Comparison of ENCODE assay signal across 8 cellular contexts in the genomic region with DNA sequence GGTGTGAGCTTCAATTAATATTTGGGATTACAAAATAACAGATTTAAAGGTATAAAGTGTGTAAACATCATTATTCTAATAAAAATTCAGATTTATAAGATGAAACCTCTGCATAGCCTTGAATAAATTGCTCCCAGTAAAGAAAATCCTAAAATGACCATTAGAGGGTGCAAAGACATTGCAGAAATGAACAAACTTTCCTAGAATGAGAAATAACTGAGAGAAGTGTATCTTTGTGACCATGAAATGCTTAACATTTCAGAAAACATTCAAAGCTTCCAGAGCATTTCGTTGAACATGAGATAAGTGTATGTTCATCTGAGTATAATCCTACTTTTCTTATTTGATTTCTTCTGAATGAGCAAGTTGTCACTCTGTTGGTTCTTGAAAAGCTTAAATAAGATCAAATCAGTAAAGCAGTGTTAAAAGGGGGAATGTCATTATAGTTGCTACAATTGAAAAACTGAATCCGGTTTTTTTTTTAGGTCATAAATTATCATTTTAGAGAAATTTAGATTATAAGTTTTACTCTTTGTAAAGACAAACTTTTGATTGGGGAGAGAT. TPM values are rescaled to one million over a fixed set of nuclear protein-coding genes. Genes with fewer than 3 reads are reported as not detected.
A peak's percentile ranks its signal among the peaks of the same experiment; 100 is the strongest.
DNase-seq lines count a peak whose midpoint lies in the region; ATAC-seq and TF ChIP-seq lines count a peak whose summit lies in the region.

No MANE protein-coding gene starts in this region.

- TF ChIP-seq CTCF in CD4-positive, alpha-beta T cell (IDR thresholded peaks at IDR 0.05), result no peak

- no peaks in the 10 kb centered on the region for H3K9me3 ChIP-seq in CD4-positive, alpha-beta memory T cell (ENCODE audit: control insufficient read depth in 1 of 2, low read length in 2 of 2)
- no peaks in the 10 kb centered on the region for H3K9me3 ChIP-seq in CD4-positive, alpha-beta T cell (ENCODE audit: control insufficient read depth, low read length)

- intact Hi-C loops in CD4-positive, alpha-beta memory T cell (cut with micrococcal nuclease), result no loop called here
- intact Hi-C loops in CD4-positive, alpha-beta T cell (cut with DNase I, micrococcal nuclease), result no loop called here

- H3K27ac Mint-ChIP-seq in CD4-positive, alpha-beta memory T cell, result no peak overlapping the region
- H3K27ac Mint-ChIP-seq in CD4-positive, alpha-beta T cell, result no peak overlapping the region

- no peak overlapping the region for H3K4me3 ChIP-seq in CD4-positive, alpha-beta memory T cell (ENCODE audit: low read length in 2 of 2)

- peaks cover 0 to 1% of the 10 kb centered on the region in 2 donors for H3K27me3 Mint-ChIP-seq in CD4-positive, alpha-beta memory T cell
- no peaks in the 10 kb centered on the region for H3K27me3 Mint-ChIP-seq in CD4-positive, alpha-beta T cell

- POLR2A ChIA-PET in CD4-positive, alpha-beta memory T cell (lab: Charles Lee; ENCODE audit: partially characterized antibody), result no interaction called here
- POLR2A ChIA-PET in CD4-positive, alpha-beta T cell (lab: Charles Lee), result no interaction called here

- H3K36me3 Mint-ChIP-seq in CD4-positive, alpha-beta memory T cell, result no peaks in the 10 kb centered on the region
- H3K36me3 Mint-ChIP-seq in CD4-positive, alpha-beta T cell (ENCODE audit: low read depth), result no peaks in the 10 kb centered on the region

- in situ Hi-C loops in Caki2 (cut with HindIII; ENCODE audit: low pct_unique_long_range_greater_than_20kb, low sequenced_read_pairs), result no loop called here

- no peak overlapping the region for H3K27ac ChIP-seq in CD4-positive, alpha-beta memory T cell (ENCODE audit: low read depth, low read length)
- no peak overlapping the region for H3K27ac ChIP-seq in CD4-positive, alpha-beta T cell (ENCODE audit: low read depth, low read length)

- H3K27me3 ChIP-seq in CD4-positive, alpha-beta memory T cell (ENCODE audit: insufficient read depth, low read length), result no peaks in the 10 kb centered on the region
- H3K27me3 ChIP-seq in CD4-positive, alpha-beta T cell (ENCODE audit: control insufficient read depth, insufficient read depth, low read length), result peaks cover 1% of the 10 kb centered on the region

- H3K4me1 Mint-ChIP-seq in CD4-positive, alpha-beta memory T cell, result no peaks in the 10 kb centered on the region
- no peaks in the 10 kb centered on the region for H3K4me1 Mint-ChIP-seq in CD4-positive, alpha-beta T cell (ENCODE audit: low read depth)

- peak; percentile 87 for ATAC-seq in SK-N-SH treated with all-trans-retinoic acid at 6 μM for 48 hours
- ATAC-seq in CD4-positive, alpha-beta T cell (ENCODE audit: poor library complexity), result no peak
- ATAC-seq in GM18519 (IDR thresholded peaks at IDR 0.05; ENCODE audit: low FRiP score, unreplicated experiment), result no peak
- no peak for ATAC-seq in HG03025 (IDR thresholded peaks at IDR 0.05; ENCODE audit: low FRiP score, unreplicated experiment)

- CTCF ChIA-PET in CD4-positive, alpha-beta memory T cell (lab: Charles Lee; ENCODE audit: partially characterized antibody), result no interaction called here
- CTCF ChIA-PET in CD4-positive, alpha-beta T cell (lab: Charles Lee), result interaction anchor here (0.7 kb wide), 1 partner anchor 34 kb away, joined by 3 read pairs; no protein-coding TSS in a partner anchor

- DNase-seq in Caki2 (ENCODE audit: low read depth), result peak; percentile 24
- peak; percentile 56 for DNase-seq in M059J (ENCODE audit: low read depth)
- DNase-seq in iris pigment epithelial cell (ENCODE audit: low read depth), result peak; percentile 41
- DNase-seq in CD4-positive, alpha-beta memory T cell, result no peak
- no peak for DNase-seq in CD4-positive, alpha-beta T cell

- H3K4me1 ChIP-seq in CD4-positive, alpha-beta memory T cell (ENCODE audit: insufficient read depth, low read length), result no peaks in the 10 kb centered on the region

- H3K4me3 Mint-ChIP-seq in CD4-positive, alpha-beta memory T cell, result no peak overlapping the region
- no peak overlapping the region for H3K4me3 Mint-ChIP-seq in CD4-positive, alpha-beta T cell

- no peaks in the 10 kb centered on the region for H3K36me3 ChIP-seq in CD4-positive, alpha-beta memory T cell (ENCODE audit: insufficient read depth, low read length)

- H3K9me3 Mint-ChIP-seq in CD4-positive, alpha-beta memory T cell, result no peaks in the 10 kb centered on the region
- H3K9me3 Mint-ChIP-seq in CD4-positive, alpha-beta T cell, result no peaks in the 10 kb centered on the region

TF ChIP-seq in SK-N-SH treated with all-trans-retinoic acid at 6 μM for 48 hours, 23 proteins besides CTCF, POLR2A, EP300 and RAD21:
- no peak for TF ChIP-seq BACH2 (CRISPR knock-in tag; IDR thresholded peaks at IDR 0.05; ENCODE audit: borderline replicate concordance)
- no peak for TF ChIP-seq PPARA (CRISPR knock-in tag; IDR thresholded peaks at IDR 0.05; ENCODE audit: borderline replicate concordance)
- TF ChIP-seq SNAI2 (CRISPR knock-in tag; IDR thresholded peaks at IDR 0.05), result no peak
- TF ChIP-seq TOX (CRISPR knock-in tag; IDR thresholded peaks at IDR 0.05; ENCODE audit: borderline replicate concordance), result no peak
- TF ChIP-seq TCF4 (CRISPR knock-in tag; IDR thresholded peaks at IDR 0.05; ENCODE audit: borderline replicate concordance), result no peak
TF ChIP-seq in SK-N-SH treated with all-trans-retinoic acid at 6 μM for 48 hours: peak in this region for 0.

RNA-seq across cellular contexts. Expression of gene NUDT12, which starts 24.7 kb away (rescaled TPM):
- total RNA-seq in Caki2 (2014; rRNA removed; shearing (Covaris generic); ENCODE audit: low replicate concordance), result 6.6 and 11.1 TPM in 2 replicates
- 4.5 and 7.6 TPM in 2 replicates for total RNA-seq in M059J (2014; rRNA removed; shearing (Covaris generic))
- total RNA-seq in CD4-positive, alpha-beta memory T cell, result 1 to 10 TPM; 2.5 to 2.8 TPM
- under 1 TPM; 0.61 to 0.69 TPM for polyA plus RNA-seq in CD4-positive, alpha-beta memory T cell
- 1 to 10 TPM; 1.0 to 1.4 TPM for total RNA-seq in CD4-positive, alpha-beta T cell

Comparison
In these comparisons a context has a peak if more than half of its experiments do, and no peak if none do; other contexts are left out.
1. DNase-seq: peak in Caki2 (single experiment), M059J (single experiment) and iris pigment epithelial cell (single experiment); none in CD4-positive, alpha-beta memory T cell (0 of 5) and CD4-positive, alpha-beta T cell (0 of 10).